ENCODE assay signal across 8 cellular contexts in the genomic region with DNA sequence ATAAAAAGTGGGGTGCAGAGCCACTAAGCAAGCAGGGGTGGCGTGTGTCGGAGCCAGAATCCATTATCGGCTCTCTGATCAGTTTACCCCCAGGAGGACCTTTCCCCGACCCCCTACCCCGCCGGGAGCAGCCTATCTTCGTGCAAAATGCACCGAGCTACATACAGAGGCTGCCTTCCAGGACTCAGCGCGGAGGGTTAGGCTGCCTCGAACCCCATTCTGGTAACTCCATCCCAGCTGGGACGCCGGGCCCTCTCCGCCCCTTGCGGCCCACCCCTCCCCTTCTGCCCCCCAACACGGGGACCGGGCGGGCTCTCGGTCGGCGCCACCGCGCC. TPM values are rescaled to one million over a fixed set of nuclear protein-coding genes. Genes with fewer than 3 reads are reported as not detected.
DNase-seq lines count a peak whose midpoint lies in the region; ATAC-seq and TF ChIP-seq lines count a peak whose summit lies in the region.

No MANE protein-coding gene starts in this region.

- no peaks in the 10 kb centered on the region for H3K36me3 Mint-ChIP-seq in activated T-helper 17 cell treated with anti-CD3 and anti-CD28 coated beads, Interleukin-2, amount 50 U/mL, for 72 hours (ENCODE audit: low read depth)
- H3K36me3 Mint-ChIP-seq in stimulated activated naive B cell treated with anti-CD40 and anti-IgM and Interleukin-4, amounts not matched to agents 10 μg/mL and 1 μg/mL and 100 μg/mL, for 72 hours: no peaks in the 10 kb centered on the region

- TF ChIP-seq CTCF in HL-60 (IDR thresholded peaks at IDR 0.05; ENCODE audit: insufficient read depth, low read length): no peak

- no peak overlapping the region for H3K27ac Mint-ChIP-seq in activated T-helper 17 cell treated with anti-CD3 and anti-CD28 coated beads, Interleukin-2, amount 50 U/mL, for 72 hours
- H3K27ac Mint-ChIP-seq in stimulated activated naive B cell treated with anti-CD40 and anti-IgM and Interleukin-4, amounts not matched to agents 10 μg/mL and 1 μg/mL and 100 μg/mL, for 72 hours: no peak overlapping the region

- no peak for ATAC-seq in activated T-helper 17 cell treated with anti-CD3 and anti-CD28 coated beads, Interleukin-2, amount 50 U/mL, for 72 hours (replicated peaks)
- peak; percentile 18 to 23 for ATAC-seq in stimulated activated naive B cell treated with anti-CD40 and anti-IgM and Interleukin-4, amounts not matched to agents 10 μg/mL and 1 μg/mL and 100 μg/mL, for 72 hours (replicated peaks)
- no peak for ATAC-seq in HG02938 (IDR thresholded peaks at IDR 0.05; ENCODE audit: unreplicated experiment)

- no peaks in the 10 kb centered on the region for H3K9me3 ChIP-seq in iPS-18c (ENCODE audit: control insufficient read depth, insufficient read depth, low read length)

- peak overlapping the region; percentile 82 for H3K4me3 Mint-ChIP-seq in activated T-helper 17 cell treated with anti-CD3 and anti-CD28 coated beads, Interleukin-2, amount 50 U/mL, for 72 hours
- peak overlapping the region; percentile 79 to 87 for H3K4me3 Mint-ChIP-seq in stimulated activated naive B cell treated with anti-CD40 and anti-IgM and Interleukin-4, amounts not matched to agents 10 μg/mL and 1 μg/mL and 100 μg/mL, for 72 hours

- H3K27me3 ChIP-seq in HL-60 (ENCODE audit: insufficient read depth, poor library complexity, severe bottlenecking): no peaks in the 10 kb centered on the region

- peaks cover 8% of the 10 kb centered on the region for H3K27me3 Mint-ChIP-seq in activated T-helper 17 cell treated with anti-CD3 and anti-CD28 coated beads, Interleukin-2, amount 50 U/mL, for 72 hours
- H3K27me3 Mint-ChIP-seq in stimulated activated naive B cell treated with anti-CD40 and anti-IgM and Interleukin-4, amounts not matched to agents 10 μg/mL and 1 μg/mL and 100 μg/mL, for 72 hours: peaks cover 41 to 66% of the 10 kb centered on the region in 2 donors

- peaks cover 3% of the 10 kb centered on the region for H3K4me1 Mint-ChIP-seq in activated T-helper 17 cell treated with anti-CD3 and anti-CD28 coated beads, Interleukin-2, amount 50 U/mL, for 72 hours
- H3K4me1 Mint-ChIP-seq in stimulated activated naive B cell treated with anti-CD40 and anti-IgM and Interleukin-4, amounts not matched to agents 10 μg/mL and 1 μg/mL and 100 μg/mL, for 72 hours: peaks cover 12 to 18% of the 10 kb centered on the region in 2 donors

- DNase-seq in HL-60 (ENCODE audit: low read depth in 1 of 2, low spot score in 1 of 2) (no peak), DMS53 treated with DMSO at 0.1 percent for 48 hours (lab: John Stamatoyannopoulos, UW; ENCODE audit: unreplicated experiment) (no peak), midbrain (lab: John Stamatoyannopoulos, UW) (no peak), occipital lobe (lab: John Stamatoyannopoulos, UW) (no peak)
- no peak for DNase-seq in stimulated activated naive B cell treated with anti-CD40 and anti-IgM and Interleukin-4, amounts not matched to agents 10 μg/mL and 1 μg/mL and 100 μg/mL, for 72 hours

- H3K9me3 Mint-ChIP-seq in activated T-helper 17 cell treated with anti-CD3 and anti-CD28 coated beads, Interleukin-2, amount 50 U/mL, for 72 hours: no peaks in the 10 kb centered on the region
- H3K9me3 Mint-ChIP-seq in stimulated activated naive B cell treated with anti-CD40 and anti-IgM and Interleukin-4, amounts not matched to agents 10 μg/mL and 1 μg/mL and 100 μg/mL, for 72 hours: no peaks in the 10 kb centered on the region

- H3K27ac ChIP-seq in HL-60 (replicated peaks): peak overlapping the region; percentile 54

- H3K4me3 ChIP-seq in HL-60 (replicated peaks; ENCODE audit: insufficient read depth, low read length) (peak overlapping the region; percentile 49), iPS-18c (ENCODE audit: insufficient read depth, low read depth, low read length) (peak overlapping the region; percentile 91)

RNA-seq across cellular contexts. Expression of a gene that starts 12.2 kb away (rescaled TPM):
- total RNA-seq in activated T-helper 17 cell treated with anti-CD3 and anti-CD28 coated beads, Interleukin-2, amount 50 U/mL, for 72 hours: 10 to 100 TPM in 1 of 2 donors, 1 to 10 TPM in 1; 6.8 to 10.5 TPM
- total RNA-seq in occipital lobe: 19.3 TPM

Comparison
In these comparisons a context has a peak if more than half of its experiments do, and no peak if none do; other contexts are left out.
1. ATAC-seq: peak in stimulated activated naive B cell treated with anti-CD40 and anti-IgM and Interleukin-4, amounts not matched to agents 10 μg/mL and 1 μg/mL and 100 μg/mL, for 72 hours (2 of 2); none in activated T-helper 17 cell treated with anti-CD3 and anti-CD28 coated beads, Interleukin-2, amount 50 U/mL, for 72 hours (single experiment) and HG02938 (single experiment).